8 cellular contexts compared by ENCODE assay signal in genomic region chr2:237702439-237703397, GRCh38.
DNase-seq lines count a peak whose midpoint lies in the region; ATAC-seq and TF ChIP-seq lines count a peak whose summit lies in the region.

No MANE protein-coding gene starts in this region.

- no peak overlapping the region for H3K27ac ChIP-seq in duodenal mucosa (ENCODE audit: low read depth, low read length)
- peak overlapping the region; percentile 83 for H3K27ac ChIP-seq in vagina

- no peaks in the 10 kb centered on the region for H3K9me3 ChIP-seq in T-helper 17 cell (ENCODE audit: control insufficient read depth, low read length, poor library complexity, severe bottlenecking)
- H3K9me3 ChIP-seq in duodenal mucosa (ENCODE audit: control insufficient read depth in 1 of 2, low read length in 2 of 2), result no peaks in the 10 kb centered on the region
- H3K9me3 ChIP-seq in vagina, result no peaks in the 10 kb centered on the region

- CTCF ChIA-PET in activated naive CD4-positive, alpha-beta T cell treated with anti-CD3 and anti-CD28 coated beads, Interleukin-2, amount 10 ng/mL, durations not matched to agents 7 days and 5 days (lab: Charles Lee), result interaction anchor here (0.7 to 3.6 kb wide), 5 partner anchors 8 to 30 kb away, joined by 3 to 27 read pairs (median 3); no protein-coding TSS in a partner anchor

- no peaks in the 10 kb centered on the region for H3K9me3 Mint-ChIP-seq in activated naive CD4-positive, alpha-beta T cell treated with anti-CD3 and anti-CD28 coated beads, Interleukin-2, amount 10 ng/mL, durations not matched to agents 7 days and 5 days

- peaks cover 70 to 76% of the 10 kb centered on the region in 2 donors for H3K4me1 ChIP-seq in duodenal mucosa (ENCODE audit: control insufficient read depth in 1 of 2, insufficient read depth in 2 of 2, low read length in 2 of 2)
- peaks cover 98% of the 10 kb centered on the region for H3K4me1 ChIP-seq in vagina

- no peak for TF ChIP-seq POLR2A in vagina (IDR thresholded peaks at IDR 0.05)

- H3K27me3 ChIP-seq in duodenal mucosa (ENCODE audit: control insufficient read depth in 1 of 2, insufficient read depth in 2 of 2, low read length in 2 of 2) (no peaks in the 10 kb centered on the region), vagina (no peaks in the 10 kb centered on the region)

- intact Hi-C loops in vagina (cut with DNase I), result no loop called here

- peak overlapping the region; percentile 51 for H3K4me3 Mint-ChIP-seq in activated naive CD4-positive, alpha-beta T cell treated with anti-CD3 and anti-CD28 coated beads, Interleukin-2, amount 10 ng/mL, durations not matched to agents 7 days and 5 days
- peak overlapping the region; percentile 90 for H3K4me3 Mint-ChIP-seq in T-helper 17 cell

- ATAC-seq in T-helper 17 cell (peak; percentile 25), GM21390 (IDR thresholded peaks at IDR 0.05; ENCODE audit: unreplicated experiment) (no peak)

- H3K36me3 Mint-ChIP-seq in activated naive CD4-positive, alpha-beta T cell treated with anti-CD3 and anti-CD28 coated beads, Interleukin-2, amount 10 ng/mL, durations not matched to agents 7 days and 5 days, result peaks cover 31% of the 10 kb centered on the region
- H3K36me3 Mint-ChIP-seq in T-helper 17 cell (ENCODE audit: low read depth), result peaks cover 2% of the 10 kb centered on the region

- peak overlapping the region; percentile 87 for H3K27ac Mint-ChIP-seq in activated naive CD4-positive, alpha-beta T cell treated with anti-CD3 and anti-CD28 coated beads, Interleukin-2, amount 10 ng/mL, durations not matched to agents 7 days and 5 days
- peak overlapping the region; percentile 99 for H3K27ac Mint-ChIP-seq in T-helper 17 cell

- H3K27me3 Mint-ChIP-seq in activated naive CD4-positive, alpha-beta T cell treated with anti-CD3 and anti-CD28 coated beads, Interleukin-2, amount 10 ng/mL, durations not matched to agents 7 days and 5 days, result no peaks in the 10 kb centered on the region
- no peaks in the 10 kb centered on the region for H3K27me3 Mint-ChIP-seq in T-helper 17 cell

- H3K36me3 ChIP-seq in duodenal mucosa (ENCODE audit: control insufficient read depth in 1 of 2, insufficient read depth in 2 of 2, low read length in 2 of 2) (no peaks in the 10 kb centered on the region), vagina (no peaks in the 10 kb centered on the region)

- H3K4me1 Mint-ChIP-seq in activated naive CD4-positive, alpha-beta T cell treated with anti-CD3 and anti-CD28 coated beads, Interleukin-2, amount 10 ng/mL, durations not matched to agents 7 days and 5 days, result peaks cover 95% of the 10 kb centered on the region
- H3K4me1 Mint-ChIP-seq in T-helper 17 cell, result peaks cover 80% of the 10 kb centered on the region

- H3K9ac ChIP-seq in duodenal mucosa (ENCODE audit: low read depth in 1 of 2, low read length in 2 of 2), result peak overlapping the region in 1 of 2 donors; percentile 51

- H3K4me3 ChIP-seq in duodenal mucosa (ENCODE audit: low read depth in 1 of 2, low read length in 2 of 2) (peak overlapping the region; percentile 20 to 45), vagina (peak overlapping the region in 1 of 2 donors; percentile 5)

- TF ChIP-seq CTCF in vagina (IDR thresholded peaks at IDR 0.05), result no peak

- DNase-seq in activated naive CD4-positive, alpha-beta T cell treated with anti-CD3 and anti-CD28 coated beads, Interleukin-2, amount 10 ng/mL, durations not matched to agents 7 days and 5 days, result peak; percentile 55
- no peak for DNase-seq in activated naive CD4-positive, alpha-beta T cell treated with Interleukin-2 at 50 U/mL for 16 hours
- no peak for DNase-seq in T-helper 17 cell
- peak; percentile 90 for DNase-seq in mesenteric fat pad (ENCODE audit: low spot score)
- peak in 1 of 2 donors; percentile 87 for DNase-seq in vagina (ENCODE audit: extremely low spot score in 2 of 2)
- DNase-seq in NCI-H1694 (lab: John Stamatoyannopoulos, UW), result no peak

Comparison
In these comparisons a context has a peak if more than half of its experiments do, and no peak if none do; other contexts are left out.
1. DNase-seq: peak in activated naive CD4-positive, alpha-beta T cell treated with anti-CD3 and anti-CD28 coated beads, Interleukin-2, amount 10 ng/mL, durations not matched to agents 7 days and 5 days (single experiment) and mesenteric fat pad (single experiment); none in activated naive CD4-positive, alpha-beta T cell treated with Interleukin-2 at 50 U/mL for 16 hours (single experiment), T-helper 17 cell (0 of 3) and NCI-H1694 (single experiment).